9 cellular contexts compared by ENCODE assay signal in the genomic region with DNA sequence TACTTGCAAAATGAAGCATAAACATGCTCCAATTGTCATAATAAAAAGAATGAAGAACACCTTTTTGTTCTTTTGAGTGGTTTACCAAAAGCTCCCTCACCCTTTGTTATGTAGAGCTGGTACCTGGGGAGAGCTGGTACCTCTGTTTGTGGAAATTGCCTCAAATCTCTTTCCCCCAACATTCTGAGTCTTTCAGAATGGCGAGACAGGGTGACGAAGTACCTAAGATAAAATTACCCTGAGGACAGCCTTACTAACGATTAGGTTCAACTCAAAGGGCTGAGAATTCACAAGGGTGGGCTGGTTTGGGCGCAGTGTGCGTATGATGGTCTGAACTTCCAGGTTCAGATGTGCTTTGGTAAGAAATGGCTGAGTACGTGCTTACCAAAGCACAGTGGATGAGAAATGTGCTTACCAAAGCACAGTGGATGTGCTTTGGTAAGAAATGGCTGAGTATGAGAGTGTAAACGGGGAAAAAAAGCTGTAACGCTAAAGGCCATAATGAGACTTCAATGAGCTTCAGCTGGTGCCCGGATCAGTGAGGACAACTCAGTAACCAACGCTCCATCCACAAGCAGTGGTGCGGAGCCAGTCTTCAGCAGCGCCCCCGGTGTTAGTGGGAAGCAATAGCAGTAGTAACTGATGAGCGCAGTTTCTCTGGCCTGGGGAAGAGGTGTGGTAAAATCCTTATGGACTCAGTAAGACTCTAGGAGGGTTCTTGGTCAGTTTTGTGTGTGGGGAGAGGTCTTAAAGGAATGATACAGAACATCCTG.
DNase-seq lines count a peak whose midpoint lies in the region; ATAC-seq, FAIRE-seq and TF ChIP-seq lines count a peak whose summit lies in the region.
"Had no signal": no experiment of that assay in that cellular context is flagged by ENCODE, and none has a peak within 500 bp of the region (broad histone marks: within the 10 kb centered on the region; RNA-seq: fewer than 3 reads in every experiment).

No MANE protein-coding gene starts in this region.

- WGBS in K562 (ENCODE audit: insufficient coverage, low coverage, missing lambda C conversion rate), result under 1% methylated on average over 13 of the region's 14 CpGs

- H3K4me1 Mint-ChIP-seq in activated CD4-positive, alpha-beta T cell treated with anti-CD3 and anti-CD28 coated beads for 36 hours, result no peaks in the 10 kb centered on the region
- peaks cover 6% of the 10 kb centered on the region for H3K4me1 Mint-ChIP-seq in progenitor cell of endocrine pancreas (ENCODE audit: low read depth)
- H3K4me1 Mint-ChIP-seq in naive thymus-derived CD8-positive, alpha-beta T cell, result peaks cover 0 to 3% (median 0%) of the 10 kb centered on the region in 4 donors
- H3K4me1 Mint-ChIP-seq: CD4-positive, CD25-positive, alpha-beta regulatory T cell had no signal

- H4K20me1 ChIP-seq in K562 (replicated peaks; ENCODE audit: control insufficient read depth, insufficient read depth, low read length), result no peaks in the 10 kb centered on the region

- H3K9ac ChIP-seq in K562 (ENCODE audit: insufficient read depth in 1 of 2, low read depth in 2 of 2, low read length in 2 of 2), result no peak overlapping the region

- no peak overlapping the region for H3K27ac ChIP-seq in K562 (ENCODE audit: extremely low read depth, low read depth, low read length)

- ATAC-seq in activated CD4-positive, alpha-beta T cell treated with anti-CD3 and anti-CD28 coated beads for 36 hours, result no peak
- ATAC-seq in HG02885 (IDR thresholded peaks at IDR 0.05; ENCODE audit: poor library complexity, unreplicated experiment) (peak; percentile 87), K562 (peak; percentile 93)
- no peak for ATAC-seq in naive thymus-derived CD8-positive, alpha-beta T cell

- no TSS peak for BruUV-seq in K562 (replicated peaks; lab: Mats Ljungman, UMichigan)

- no peaks in the 10 kb centered on the region for H3K27me3 ChIP-seq in K562 (ENCODE audit: control insufficient read depth in 2 of 2, insufficient read depth in 2 of 2, low read length in 2 of 2)

- no peaks in the 10 kb centered on the region for H3K9me3 Mint-ChIP-seq in activated CD4-positive, alpha-beta T cell treated with anti-CD3 and anti-CD28 coated beads for 36 hours (ENCODE audit: low read depth)
- H3K9me3 Mint-ChIP-seq in progenitor cell of endocrine pancreas (ENCODE audit: low read depth), result peaks cover 3% of the 10 kb centered on the region
- H3K9me3 Mint-ChIP-seq in naive thymus-derived CD8-positive, alpha-beta T cell, result peaks cover 0 to 2% (median 0%) of the 10 kb centered on the region in 9 donors
- H3K9me3 Mint-ChIP-seq: CD4-positive, CD25-positive, alpha-beta regulatory T cell had no signal

- no peak overlapping the region for H3K27ac Mint-ChIP-seq in activated CD4-positive, alpha-beta T cell treated with anti-CD3 and anti-CD28 coated beads for 36 hours
- H3K27ac Mint-ChIP-seq in progenitor cell of endocrine pancreas, result no peak overlapping the region
- no peak overlapping the region for H3K27ac Mint-ChIP-seq in naive thymus-derived CD8-positive, alpha-beta T cell
- H3K27ac Mint-ChIP-seq: CD4-positive, CD25-positive, alpha-beta regulatory T cell had no signal

- no peaks in the 10 kb centered on the region for H3K79me2 ChIP-seq in K562 (ENCODE audit: control insufficient read depth, insufficient read depth, low read length)

- no peaks in the 10 kb centered on the region for H3K4me1 ChIP-seq in K562 (replicated peaks in 1 of 2; ENCODE audit: control insufficient read depth in 2 of 2, insufficient read depth in 2 of 2, low read length in 2 of 2)

- no peaks in the 10 kb centered on the region for H3K27me3 Mint-ChIP-seq in activated CD4-positive, alpha-beta T cell treated with anti-CD3 and anti-CD28 coated beads for 36 hours
- H3K27me3 Mint-ChIP-seq in progenitor cell of endocrine pancreas, result peaks cover 12% of the 10 kb centered on the region
- H3K27me3 Mint-ChIP-seq in naive thymus-derived CD8-positive, alpha-beta T cell, result peaks cover 0 to 29% (median 6%) of the 10 kb centered on the region in 5 donors

- peak; percentile 50 to 72 (median 53) for TF ChIP-seq CTCF in K562 (IDR thresholded peaks at IDR 0.05 in 2 of 3, conservative IDR thresholded peaks at IDR 0.05 in 1 of 3; ENCODE audit: insufficient read depth in 2 of 3, low read depth in 1 of 3, low read length in 3 of 3)
- peak; percentile 63 for TF ChIP-seq CTCF in progenitor cell of endocrine pancreas (IDR thresholded peaks at IDR 0.05; ENCODE audit: unreplicated experiment)

- H3K4me3 Mint-ChIP-seq in activated CD4-positive, alpha-beta T cell treated with anti-CD3 and anti-CD28 coated beads for 36 hours, result no peak overlapping the region
- no peak overlapping the region for H3K4me3 Mint-ChIP-seq in progenitor cell of endocrine pancreas (ENCODE audit: low read depth)
- H3K4me3 Mint-ChIP-seq in naive thymus-derived CD8-positive, alpha-beta T cell, result no peak overlapping the region

- in situ Hi-C loops in K562 (cut with MboI), result no loop called here

- H3K9me3 ChIP-seq in K562 (replicated peaks; ENCODE audit: control insufficient read depth, insufficient read depth, low read depth, low read length), result no peaks in the 10 kb centered on the region

- H3K36me3 Mint-ChIP-seq in activated CD4-positive, alpha-beta T cell treated with anti-CD3 and anti-CD28 coated beads for 36 hours (ENCODE audit: low read depth), result no peaks in the 10 kb centered on the region
- H3K36me3 Mint-ChIP-seq in progenitor cell of endocrine pancreas (ENCODE audit: insufficient read depth), result no peaks in the 10 kb centered on the region
- no peaks in the 10 kb centered on the region for H3K36me3 Mint-ChIP-seq in naive thymus-derived CD8-positive, alpha-beta T cell
- H3K36me3 Mint-ChIP-seq: CD4-positive, CD25-positive, alpha-beta regulatory T cell had no signal

- no peaks in the 10 kb centered on the region for H3K36me3 ChIP-seq in K562 (ENCODE audit: control insufficient read depth, insufficient read depth, low read length)

- CTCF ChIA-PET in activated CD4-positive, alpha-beta T cell treated with anti-CD3 and anti-CD28 coated beads for 36 hours (lab: Charles Lee), result interaction anchor here (1.3 kb wide), 1 partner anchor 43 kb away, joined by 3 read pairs; no protein-coding TSS in a partner anchor
- CTCF ChIA-PET in K562 (lab: Yijun Ruan, JAX; ENCODE audit: low intra/inter-chr PET ratio), result no interaction called here

- no peak overlapping the region for H2AFZ ChIP-seq in K562 (ENCODE audit: low read depth, low read length)

- no peak overlapping the region for H3K4me2 ChIP-seq in K562 (ENCODE audit: insufficient read depth, low read length)

- peak; percentile 62 for FAIRE-seq in K562 (lab: Jason Lieb, UNC)

- peak; percentile 25 for DNase-seq in activated CD4-positive, alpha-beta T cell treated with anti-CD3 and anti-CD28 coated beads for 36 hours
- DNase-seq in activated CD4-positive, alpha-beta T cell treated with anti-CD3 and anti-CD28 coated beads, Interleukin-2, amount 50 U/mL, for 1 hour, result no peak
- DNase-seq in K562 (ENCODE audit: extremely low read depth in 1 of 4, low spot score in 3 of 4), result peak in 3 of 4 experiments; percentile 8 to 21 (median 17)
- DNase-seq in progenitor cell of endocrine pancreas (ENCODE audit: low spot score, unreplicated experiment), result peak; percentile 20
- no peak for DNase-seq in NCI-H226
- no peak for DNase-seq in naive thymus-derived CD8-positive, alpha-beta T cell
- no peak for DNase-seq in kidney tubule cell (ENCODE audit: low spot score)
- DNase-seq: CD4-positive, CD25-positive, alpha-beta regulatory T cell had no signal

- H3K9me1 ChIP-seq in K562 (ENCODE audit: control insufficient read depth, insufficient read depth, low read length), result no peaks in the 10 kb centered on the region

- no peak for TF ChIP-seq POLR2A in K562 (conservative IDR thresholded peaks at IDR 0.05)

- peak in 1 of 2 experiments; percentile 20; a peak in 1 of 4 replicates for TF ChIP-seq RAD21 in K562 (CRISPR knock-in tag; conservative IDR thresholded peaks at IDR 0.05 in 1 of 2, IDR thresholded peaks at IDR 0.05 in 1 of 2)

- POLR2A ChIA-PET in activated CD4-positive, alpha-beta T cell treated with anti-CD3 and anti-CD28 coated beads for 36 hours (lab: Charles Lee), result no interaction called here
- POLR2A ChIA-PET in K562 (lab: Yijun Ruan, JAX), result no interaction called here
- POLR2A ChIA-PET in naive thymus-derived CD8-positive, alpha-beta T cell (lab: Charles Lee), result no interaction called here

- H3K4me3 ChIP-seq in K562, result no peak overlapping the region

- TF ChIP-seq EP300 in K562 (IDR thresholded peaks at IDR 0.05; ENCODE audit: low read length), result no peak

- intact Hi-C loops in activated CD4-positive, alpha-beta T cell treated with anti-CD3 and anti-CD28 coated beads for 36 hours (cut with DNase I, micrococcal nuclease), result no loop called here
- intact Hi-C loops in K562 (cut with micrococcal nuclease), result no loop called here

TF ChIP-seq in K562, 482 proteins besides CTCF, POLR2A, EP300 and RAD21:
- no peak for TF ChIP-seq ZNF134 (CRISPR knock-in tag; conservative IDR thresholded peaks at IDR 0.05)

Comparison
In these comparisons a context has a peak if more than half of its experiments do, and no peak if none do; other contexts are left out.
1. DNase-seq: peak in activated CD4-positive, alpha-beta T cell treated with anti-CD3 and anti-CD28 coated beads for 36 hours (single experiment), K562 (3 of 4) and progenitor cell of endocrine pancreas (single experiment); none in activated CD4-positive, alpha-beta T cell treated with anti-CD3 and anti-CD28 coated beads, Interleukin-2, amount 50 U/mL, for 1 hour (single experiment), NCI-H226 (single experiment), naive thymus-derived CD8-positive, alpha-beta T cell (0 of 10) and kidney tubule cell (single experiment).
2. ATAC-seq: peak in HG02885 (single experiment) and K562 (single experiment); none in activated CD4-positive, alpha-beta T cell treated with anti-CD3 and anti-CD28 coated beads for 36 hours (single experiment) and naive thymus-derived CD8-positive, alpha-beta T cell (0 of 2).